Comparison of ENCODE assay signal across 30 cellular contexts in the genomic region with DNA sequence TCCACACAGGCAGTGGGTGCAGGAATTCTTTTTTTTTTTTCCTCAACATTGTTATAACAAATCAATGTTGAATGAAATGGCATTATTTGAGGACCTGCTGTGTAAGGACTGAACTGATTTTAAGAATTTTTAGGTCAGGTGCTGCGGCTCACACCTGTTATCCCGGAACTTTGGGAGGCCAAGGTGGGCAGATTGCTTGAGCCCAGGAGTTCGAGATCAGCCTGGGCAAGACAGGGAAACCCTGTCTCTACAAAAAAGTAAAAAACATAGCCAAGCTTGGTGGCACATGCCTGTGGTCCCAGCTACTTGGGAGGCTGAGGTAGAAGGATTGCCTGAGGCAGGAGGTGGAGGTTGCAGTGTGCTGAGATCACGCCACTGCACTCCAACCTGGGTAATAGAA. TPM values are rescaled to one million over a fixed set of nuclear protein-coding genes. Genes with fewer than 3 reads are reported as not detected.
DNase-seq lines count a peak whose midpoint lies in the region; ATAC-seq and TF ChIP-seq lines count a peak whose summit lies in the region.
"Had no signal": no experiment of that assay in that cellular context is flagged by ENCODE, and none has a peak within 500 bp of the region (broad histone marks: within the 10 kb centered on the region; RNA-seq: fewer than 3 reads in every experiment).

No MANE protein-coding gene starts in this region.

- no peak overlapping the region for H3K4me3 ChIP-seq in ascending aorta
- H3K4me3 ChIP-seq: breast epithelium, esophagus muscularis mucosa, HAP-1, hepatocyte, K562 had no signal

- H3K27me3 Mint-ChIP-seq in activated naive CD4-positive, alpha-beta T cell treated with anti-CD3 and anti-CD28 coated beads, Interleukin-2, amount 10 ng/mL, durations not matched to agents 7 days and 5 days: no peaks in the 10 kb centered on the region
- H3K27me3 Mint-ChIP-seq in mesothelial cell of epicardium (ENCODE audit: low read depth): no peaks in the 10 kb centered on the region
- H3K27me3 Mint-ChIP-seq in type B pancreatic cell: no peaks in the 10 kb centered on the region
- H3K27me3 Mint-ChIP-seq: activated B cell treated with CpG ODN at 0.5 μM for 24 hours; activated naive CD4-positive, alpha-beta T cell treated with anti-CD3 and anti-CD28 coated beads, Interleukin-2, amount 50 U/mL, for 24 hours; effector memory CD8-positive, alpha-beta T cell; naive thymus-derived CD4-positive, alpha-beta T cell had no signal

- no peaks in the 10 kb centered on the region for H3K9me3 Mint-ChIP-seq in activated naive CD4-positive, alpha-beta T cell treated with anti-CD3 and anti-CD28 coated beads, Interleukin-2, amount 10 ng/mL, durations not matched to agents 7 days and 5 days
- H3K9me3 Mint-ChIP-seq in mesothelial cell of epicardium (no peaks in the 10 kb centered on the region), type B pancreatic cell (no peaks in the 10 kb centered on the region)
- H3K9me3 Mint-ChIP-seq: activated B cell treated with CpG ODN at 0.5 μM for 24 hours; activated naive CD4-positive, alpha-beta T cell treated with anti-CD3 and anti-CD28 coated beads, Interleukin-2, amount 50 U/mL, for 24 hours; effector memory CD8-positive, alpha-beta T cell; immature natural killer cell; naive thymus-derived CD4-positive, alpha-beta T cell had no signal

- TF ChIP-seq CTCF in ascending aorta (IDR thresholded peaks at IDR 0.05): no peak
- no peak for TF ChIP-seq CTCF in mesothelial cell of epicardium (IDR thresholded peaks at IDR 0.05; ENCODE audit: unreplicated experiment)
- TF ChIP-seq CTCF in type B pancreatic cell (conservative IDR thresholded peaks at IDR 0.05): no peak

- no peaks in the 10 kb centered on the region for H3K27me3 ChIP-seq in ascending aorta
- H3K27me3 ChIP-seq: breast epithelium, esophagus muscularis mucosa, hepatocyte had no signal

- intact Hi-C loops in ascending aorta (cut with DNase I): loop anchor here (10.0 kb wide), 1 partner anchor 50 kb away; no protein-coding TSS in a partner anchor

- DNase-seq in activated naive CD4-positive, alpha-beta T cell treated with anti-CD3 and anti-CD28 coated beads, Interleukin-2, amount 10 ng/mL, durations not matched to agents 7 days and 5 days: peak; percentile 13
- DNase-seq in activated naive CD4-positive, alpha-beta T cell (lab: John Stamatoyannopoulos, UW): no peak
- DNase-seq in ascending aorta (ENCODE audit: low spot score in 2 of 2) (peak in 1 of 2 donors; percentile 8), mesothelial cell of epicardium (ENCODE audit: low spot score in 2 of 2, unreplicated experiment in 2 of 2) (no peak), type B pancreatic cell (ENCODE audit: extremely low spot score, unreplicated experiment) (peak; percentile 13), NOMO-1 treated with dmso at 0.1 percent for 144 hours (lab: John Stamatoyannopoulos, UW; ENCODE audit: unreplicated experiment) (no peak)
- DNase-seq in activated CD8-positive, alpha-beta memory T cell treated with anti-CD3 and anti-CD28 coated beads, Interleukin-2, amount 50 U/mL, for 48 hours: no peak
- DNase-seq: activated B cell treated with CpG ODN at 0.5 μM for 24 hours; activated CD4-positive, alpha-beta T cell treated with anti-CD3 and anti-CD28 coated beads, Interleukin-2, amount 50 U/mL, for 4 hours; amygdala; cortex of kidney; effector memory CD8-positive, alpha-beta T cell; foreskin melanocyte; immature natural killer cell; left ventricle myocardium superior; midbrain; naive thymus-derived CD4-positive, alpha-beta T cell; NCI-H1105; NCI-H2029; NCI-H524 treated with DMSO at 0.1 percent for 48 hours; occipital lobe; small intestine had no signal

- H3K4me1 Mint-ChIP-seq in activated naive CD4-positive, alpha-beta T cell treated with anti-CD3 and anti-CD28 coated beads, Interleukin-2, amount 10 ng/mL, durations not matched to agents 7 days and 5 days: peaks cover 33% of the 10 kb centered on the region
- H3K4me1 Mint-ChIP-seq in mesothelial cell of epicardium: peaks cover 23% of the 10 kb centered on the region
- peaks cover 45% of the 10 kb centered on the region for H3K4me1 Mint-ChIP-seq in type B pancreatic cell (ENCODE audit: unreplicated experiment)

- H3K27ac Mint-ChIP-seq in activated naive CD4-positive, alpha-beta T cell treated with anti-CD3 and anti-CD28 coated beads, Interleukin-2, amount 10 ng/mL, durations not matched to agents 7 days and 5 days: no peak overlapping the region
- H3K27ac Mint-ChIP-seq in mesothelial cell of epicardium (peak overlapping the region; percentile 43), type B pancreatic cell (peak overlapping the region; percentile 68)
- H3K27ac Mint-ChIP-seq: activated B cell treated with CpG ODN at 0.5 μM for 24 hours; activated naive CD4-positive, alpha-beta T cell treated with anti-CD3 and anti-CD28 coated beads, Interleukin-2, amount 50 U/mL, for 24 hours had no signal

- H3K9me3 ChIP-seq in ascending aorta: no peaks in the 10 kb centered on the region
- H3K9me3 ChIP-seq: breast epithelium, esophagus muscularis mucosa, HAP-1 had no signal

- ATAC-seq in GM18873 (IDR thresholded peaks at IDR 0.05; ENCODE audit: low FRiP score, unreplicated experiment): no peak
- ATAC-seq: effector memory CD8-positive, alpha-beta T cell; K562; naive thymus-derived CD4-positive, alpha-beta T cell had no signal

- H3K4me1 ChIP-seq in ascending aorta: peaks cover 16 to 43% of the 10 kb centered on the region in 2 donors
- H3K4me1 ChIP-seq: HAP-1 had no signal

- peak overlapping the region; percentile 81 to 82 for H3K27ac ChIP-seq in ascending aorta
- H3K27ac ChIP-seq: 22Rv1, hepatocyte had no signal

- H3K36me3 Mint-ChIP-seq in activated naive CD4-positive, alpha-beta T cell treated with anti-CD3 and anti-CD28 coated beads, Interleukin-2, amount 10 ng/mL, durations not matched to agents 7 days and 5 days: peaks cover 3% of the 10 kb centered on the region
- peaks cover 1% of the 10 kb centered on the region for H3K36me3 Mint-ChIP-seq in mesothelial cell of epicardium
- peaks cover 7% of the 10 kb centered on the region for H3K36me3 Mint-ChIP-seq in type B pancreatic cell
- H3K36me3 Mint-ChIP-seq: activated naive CD4-positive, alpha-beta T cell treated with anti-CD3 and anti-CD28 coated beads, Interleukin-2, amount 50 U/mL, for 24 hours; immature natural killer cell had no signal

- CTCF ChIA-PET in activated naive CD4-positive, alpha-beta T cell treated with anti-CD3 and anti-CD28 coated beads, Interleukin-2, amount 10 ng/mL, durations not matched to agents 7 days and 5 days (lab: Charles Lee): no interaction called here

- H3K4me3 Mint-ChIP-seq in activated naive CD4-positive, alpha-beta T cell treated with anti-CD3 and anti-CD28 coated beads, Interleukin-2, amount 10 ng/mL, durations not matched to agents 7 days and 5 days: no peak overlapping the region
- H3K4me3 Mint-ChIP-seq in mesothelial cell of epicardium: no peak overlapping the region
- no peak overlapping the region for H3K4me3 Mint-ChIP-seq in type B pancreatic cell
- H3K4me3 Mint-ChIP-seq: activated B cell treated with CpG ODN at 0.5 μM for 24 hours; activated naive CD4-positive, alpha-beta T cell treated with anti-CD3 and anti-CD28 coated beads, Interleukin-2, amount 50 U/mL, for 24 hours; effector memory CD8-positive, alpha-beta T cell; immature natural killer cell had no signal

- H3K36me3 ChIP-seq in ascending aorta: peaks cover 4 to 7% of the 10 kb centered on the region in 2 donors
- H3K36me3 ChIP-seq: breast epithelium had no signal

RNA-seq across cellular contexts. Expression of gene MPRIP, which starts 12.4 kb away (rescaled TPM):
- total RNA-seq in ascending aorta (246 TPM), mesothelial cell of epicardium (224 to 228 TPM (median 225 TPM) in 3 replicates), type B pancreatic cell (ENCODE audit: low replicate concordance) (275 and 367 TPM in 2 replicates)

Comparison
In these comparisons a context has a peak if more than half of its experiments do, and no peak if none do; other contexts are left out.
1. DNase-seq: peak in activated naive CD4-positive, alpha-beta T cell treated with anti-CD3 and anti-CD28 coated beads, Interleukin-2, amount 10 ng/mL, durations not matched to agents 7 days and 5 days (single experiment) and type B pancreatic cell (single experiment); none in activated naive CD4-positive, alpha-beta T cell (0 of 4), mesothelial cell of epicardium (0 of 2), activated CD8-positive, alpha-beta memory T cell treated with anti-CD3 and anti-CD28 coated beads, Interleukin-2, amount 50 U/mL, for 48 hours (single experiment) and NOMO-1 treated with dmso at 0.1 percent for 144 hours (single experiment).